8 cellular contexts compared by ENCODE assay signal in genomic region chr1:150364231-150365003, GRCh38.
DNase-seq lines count a peak whose midpoint lies in the region; ATAC-seq and TF ChIP-seq lines count a peak whose summit lies in the region.

No MANE protein-coding gene starts in this region.

- DNase-seq in GM12865 (ENCODE audit: low read depth) (peak; percentile 89), NCI-H446 (lab: John Stamatoyannopoulos, UW) (peak; percentile 57 to 73), cerebellar cortex (ENCODE audit: low spot score) (peak; percentile 88), kidney tubule cell (ENCODE audit: low spot score) (peak; percentile 83), cortex of kidney (lab: John Stamatoyannopoulos, UW) (no peak)
- peak; percentile 68 for DNase-seq in activated CD4-positive, alpha-beta T cell treated with anti-CD3 and anti-CD28 coated beads for 1 hour
- DNase-seq in stimulated activated CD4-positive, alpha-beta T cell treated with anti-CD3 and anti-CD28 coated beads, Interleukin-15, amount 100 ng/mL, for 48 hours (ENCODE audit: low read depth in 2 of 2) = peak; percentile 71 to 72

- peak overlapping the region; percentile 99 for H3K4me3 ChIP-seq in GM12865 (ENCODE audit: low read depth, low read length)

- TF ChIP-seq CTCF in GM12865 (IDR thresholded peaks at IDR 0.05; ENCODE audit: insufficient read depth, low read depth, low read length, missing control alignments) = no peak

- peak; percentile 16 for ATAC-seq in HG03159 (IDR thresholded peaks at IDR 0.05; ENCODE audit: unreplicated experiment)
